In the genomic region with DNA sequence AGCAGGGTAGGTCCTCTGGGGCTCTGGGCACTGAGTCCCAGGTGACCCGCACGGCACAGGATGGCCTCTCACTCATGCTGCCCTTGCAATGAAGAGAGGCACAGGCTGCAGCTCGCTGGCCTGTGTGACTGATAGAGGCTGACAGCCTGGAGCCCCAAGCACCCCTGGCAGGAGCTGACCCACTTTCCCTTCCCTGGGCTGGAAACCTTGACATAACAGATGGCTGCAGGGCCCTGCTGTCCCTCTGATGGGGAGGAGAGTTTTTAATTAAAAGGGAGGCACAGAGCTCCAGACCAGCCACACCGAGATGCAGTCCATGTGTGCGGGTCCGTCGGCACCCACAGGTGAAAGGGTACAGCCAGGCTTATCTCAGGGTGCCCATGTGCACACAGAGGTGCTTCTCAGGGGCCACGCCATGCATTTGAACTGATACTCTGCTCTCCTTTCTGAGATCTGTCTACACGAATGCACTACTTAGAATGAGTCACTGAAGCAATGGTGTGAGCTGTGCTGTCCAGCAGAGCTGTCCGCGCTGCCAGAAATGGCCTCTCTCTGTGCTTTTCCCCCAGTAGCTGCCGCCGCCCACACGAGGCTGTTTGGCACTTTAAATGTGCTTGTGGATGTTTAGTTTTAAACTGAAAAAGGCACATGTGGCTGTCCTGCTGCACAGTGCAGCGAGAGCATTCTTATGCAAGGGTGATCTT, we compare ENCODE assay signal across 1 cellular context.
TF ChIP-seq lines count a peak whose summit lies in the region.

No MANE protein-coding gene starts in this region.

TF ChIP-seq in K562, 482 proteins besides CTCF, POLR2A, EP300 and RAD21 (continued from another document):
- TF ChIP-seq UBTF (IDR thresholded peaks at IDR 0.05; ENCODE audit: borderline replicate concordance in 1 of 2, low read depth in 2 of 2, low read length in 2 of 2) (no peak), TEAD4 (IDR thresholded peaks at IDR 0.05; ENCODE audit: low read length) (no peak), TEAD4 (CRISPR knock-in tag; IDR thresholded peaks at IDR 0.05; ENCODE audit: borderline replicate concordance) (no peak), ZNF445 (CRISPR knock-in tag; IDR thresholded peaks at IDR 0.05; ENCODE audit: low read depth) (no peak), ZNF695 (CRISPR knock-in tag; IDR thresholded peaks at IDR 0.05) (no peak), FOXK1 (CRISPR knock-in tag; IDR thresholded peaks at IDR 0.05; ENCODE audit: borderline replicate concordance) (no peak), MEF2A (IDR thresholded peaks at IDR 0.05; ENCODE audit: control insufficient read depth, low read depth, low read length) (no peak), TAF15 (IDR thresholded peaks at IDR 0.05; ENCODE audit: low read depth, low read length) (no peak), PHF8 (IDR thresholded peaks at IDR 0.05; ENCODE audit: borderline replicate concordance, low read length) (no peak), SPI1 (IDR thresholded peaks at IDR 0.05; ENCODE audit: borderline replicate concordance, low read depth, low read length) (no peak)
